Comparison of ENCODE assay signal across 8 cellular contexts in genomic region chr6:136341367-136341766, GRCh38.
"Had no signal": no experiment of that assay in that cellular context is flagged by ENCODE, and none has a peak within 500 bp of the region (broad histone marks: within the 10 kb centered on the region; RNA-seq: fewer than 3 reads in every experiment).

No MANE protein-coding gene starts in this region.

- ATAC-seq: HCT116 had no signal

- H3K27ac ChIP-seq: GM23248, KMS-11 had no signal

- H3K9ac ChIP-seq: GM23248, KMS-11 had no signal

- H3K9me3 ChIP-seq: HAP-1 had no signal

- FAIRE-seq: HTR-8/SVneo had no signal

- H3K4me2 ChIP-seq: KMS-11 had no signal

- DNase-seq: GM23248, GOT3, H7 had no signal

- H3K4me3 ChIP-seq: GM23248, HAP-1 had no signal

- H3K4me3 Mint-ChIP-seq: HFFc6 had no signal

- H2AFZ ChIP-seq: GM23248 had no signal

- H3K4me1 ChIP-seq: HAP-1 had no signal

- H3K27ac Mint-ChIP-seq: HFFc6 had no signal

- H3K9me3 Mint-ChIP-seq: HFFc6 had no signal
